31 cellular contexts compared by ENCODE assay signal in genomic region chr6:25641940-25642666, GRCh38. TPM values are rescaled to one million over a fixed set of nuclear protein-coding genes. Genes with fewer than 3 reads are reported as not detected.
"Had no signal": no experiment of that assay in that cellular context is flagged by ENCODE, and none has a peak within 500 bp of the region (broad histone marks: within the 10 kb centered on the region; RNA-seq: fewer than 3 reads in every experiment).

No MANE protein-coding gene starts in this region.

- H3K27ac ChIP-seq: ascending aorta, brain microvascular endothelial cell, gastroesophageal sphincter, lower lobe of right lung, neural progenitor cell, sigmoid colon, suprapubic skin, tibial artery, upper lobe of right lung had no signal

- H3K36me3 Mint-ChIP-seq: activated naive CD8-positive, alpha-beta T cell treated with anti-CD3 and anti-CD28 coated beads, Interleukin-2, amount 10 ng/mL, durations not matched to agents 7 days and 5 days; neural progenitor cell had no signal

- DNase-seq: activated CD4-positive, alpha-beta T cell treated with anti-CD3 and anti-CD28 coated beads for 4 hours; activated CD4-positive, alpha-beta T cell treated with anti-CD3 and anti-CD28 coated beads, Interleukin-2, amount 50 U/mL, for 4 hours; activated naive CD4-positive, alpha-beta T cell treated with Interleukin-2 at 50 U/mL for 16 hours; activated naive CD8-positive, alpha-beta T cell treated with anti-CD3 and anti-CD28 coated beads, Interleukin-2, amount 10 ng/mL, durations not matched to agents 7 days and 5 days; activated T-cell treated with anti-CD3 and anti-CD28 coated beads for 4 hours; activated T-cell treated with anti-CD3 and anti-CD28 coated beads, Interleukin-2, amount 50 U/mL, for 72 hours; brain microvascular endothelial cell; cortex of kidney; effector memory CD8-positive, alpha-beta T cell; hippocampal formation; left colon; lower lobe of right lung; mesenchymal stem cell; naive thymus-derived CD8-positive, alpha-beta T cell; occipital lobe; retina; sigmoid colon; small intestine; stimulated activated naive CD4-positive, alpha-beta T cell; tibial artery; upper lobe of right lung had no signal

- H3K9me3 Mint-ChIP-seq: activated naive CD8-positive, alpha-beta T cell treated with anti-CD3 and anti-CD28 coated beads, Interleukin-2, amount 10 ng/mL, durations not matched to agents 7 days and 5 days; activated T-cell treated with anti-CD3 and anti-CD28 coated beads, Interleukin-2, amount 50 U/mL, for 72 hours; effector memory CD8-positive, alpha-beta T cell; neural progenitor cell had no signal

- H3K4me3 Mint-ChIP-seq: activated naive CD8-positive, alpha-beta T cell treated with anti-CD3 and anti-CD28 coated beads, Interleukin-2, amount 10 ng/mL, durations not matched to agents 7 days and 5 days; activated T-cell treated with anti-CD3 and anti-CD28 coated beads, Interleukin-2, amount 50 U/mL, for 72 hours; effector memory CD8-positive, alpha-beta T cell; naive thymus-derived CD8-positive, alpha-beta T cell; neural progenitor cell had no signal

- H3K27ac Mint-ChIP-seq: activated naive CD8-positive, alpha-beta T cell treated with anti-CD3 and anti-CD28 coated beads, Interleukin-2, amount 10 ng/mL, durations not matched to agents 7 days and 5 days; activated T-cell treated with anti-CD3 and anti-CD28 coated beads, Interleukin-2, amount 50 U/mL, for 72 hours; effector memory CD8-positive, alpha-beta T cell; naive thymus-derived CD8-positive, alpha-beta T cell; neural progenitor cell had no signal

- H3K4me1 Mint-ChIP-seq: activated naive CD8-positive, alpha-beta T cell treated with anti-CD3 and anti-CD28 coated beads, Interleukin-2, amount 10 ng/mL, durations not matched to agents 7 days and 5 days; naive thymus-derived CD8-positive, alpha-beta T cell had no signal

RNA-seq across cellular contexts. Expression of gene SCGN, which starts 9.9 kb away (rescaled TPM):
- total RNA-seq: activated naive CD8-positive, alpha-beta T cell treated with anti-CD3 and anti-CD28 coated beads, Interleukin-2, amount 10 ng/mL, durations not matched to agents 7 days and 5 days; activated T-cell treated with anti-CD3 and anti-CD28 coated beads, Interleukin-2, amount 50 U/mL, for 72 hours; ascending aorta; cardiac septum; fibroblast of lung; fibroblast of villous mesenchyme; lower lobe of right lung; naive thymus-derived CD8-positive, alpha-beta T cell; posterior vena cava; T-helper 1 cell treated with Interleukin-12 subunit alpha and Interleukin-12 subunit beta and Interleukin-4 antibody, amounts not matched to agents 30 ng/mL and 1 ng/mL, for 36 hours; upper lobe of right lung had no signal
- polyA plus RNA-seq: fibroblast of lung; keratinocyte; naive thymus-derived CD8-positive, alpha-beta T cell had no signal
